Comparison of ENCODE assay signal across 1 cellular context in genomic region chr13:25352230-25352629, GRCh38.
TF ChIP-seq lines count a peak whose summit lies in the region.

No MANE protein-coding gene starts in this region.

TF ChIP-seq in K562, 482 proteins besides CTCF, POLR2A, EP300 and RAD21 (continued from another document and continues in another):
- TF ChIP-seq NCOA4 (IDR thresholded peaks at IDR 0.05; ENCODE audit: partially characterized antibody) (peak; percentile 15), ZNF3 (CRISPR knock-in tag; IDR thresholded peaks at IDR 0.05) (no peak), MECOM (CRISPR knock-in tag; IDR thresholded peaks at IDR 0.05) (peak; percentile 57; the same call in 1 of the 2 replicates), CREM (IDR thresholded peaks at IDR 0.05; ENCODE audit: low read depth) (peak; percentile 31; the same call in 1 of the 2 replicates), POLR3A (IDR thresholded peaks at IDR 0.05; ENCODE audit: borderline replicate concordance, extremely low read depth, insufficient read depth, insufficient read length) (no peak), CBX5 (IDR thresholded peaks at IDR 0.05; ENCODE audit: borderline replicate concordance, low read depth) (no peak), ARHGAP35 (IDR thresholded peaks at IDR 0.05; ENCODE audit: partially characterized antibody) (no peak), PHF20 (IDR thresholded peaks at IDR 0.05; ENCODE audit: partially characterized antibody) (peak; percentile 14), MTA1 (IDR thresholded peaks at IDR 0.05; ENCODE audit: borderline replicate concordance) (peak; percentile 72), POLR2B (IDR thresholded peaks at IDR 0.05; ENCODE audit: low read depth, partially characterized antibody) (no peak), ATF3 (IDR thresholded peaks at IDR 0.05) (peak; percentile 55), ATF3 (CRISPR knock-in tag; conservative IDR thresholded peaks at IDR 0.05) (no peak), HNRNPLL (IDR thresholded peaks at IDR 0.05; ENCODE audit: low read depth, low read length, poor library complexity, severe bottlenecking) (no peak), ZBTB11 (CRISPR knock-in tag; IDR thresholded peaks at IDR 0.05) (peak in 1 of 3 experiments; percentile 57; a peak in 2 of 6 replicates), MYBL2 (IDR thresholded peaks at IDR 0.05; ENCODE audit: low read depth) (0 out of 2 replicates have a peak, but pooled peaks have one; percentile 11), MYBL2 (CRISPR knock-in tag; IDR thresholded peaks at IDR 0.05; ENCODE audit: borderline replicate concordance) (no peak), HDAC3 (IDR thresholded peaks at IDR 0.05; ENCODE audit: borderline replicate concordance, partially characterized antibody) (peak; percentile 92), BCOR (IDR thresholded peaks at IDR 0.05) (peak; percentile 64), CCNT2 (IDR thresholded peaks at IDR 0.05; ENCODE audit: borderline replicate concordance, extremely low read depth, insufficient read length, low read depth, low read length) (peak; percentile 84), SREBF2 (CRISPR knock-in tag; IDR thresholded peaks at IDR 0.05) (no peak), ZNF316 (IDR thresholded peaks at IDR 0.05) (peak; percentile 86), NFE2 (IDR thresholded peaks at IDR 0.05; ENCODE audit: low read depth) (peak; percentile 73), CREB3 (tag; conservative IDR thresholded peaks at IDR 0.05; ENCODE audit: low read depth) (peak; percentile 72; the same call in 1 of the 2 replicates), CTBP1 (IDR thresholded peaks at IDR 0.05; ENCODE audit: borderline replicate concordance) (peak; percentile 92), EHMT2 (IDR thresholded peaks at IDR 0.05) (peak; percentile 72; the same call in 1 of the 2 replicates), ZSCAN29 (IDR thresholded peaks at IDR 0.05) (no peak), TEAD4 (IDR thresholded peaks at IDR 0.05; ENCODE audit: low read length) (peak; percentile 98), TEAD4 (CRISPR knock-in tag; IDR thresholded peaks at IDR 0.05; ENCODE audit: borderline replicate concordance) (no peak), ARNT (IDR thresholded peaks at IDR 0.05) (peak; percentile 85 to 90), CEBPB (tag; IDR thresholded peaks at IDR 0.05) (peak; percentile 32; the same call in 1 of the 2 replicates), SIN3A (IDR thresholded peaks at IDR 0.05; ENCODE audit: borderline replicate concordance in 2 of 2, control insufficient read depth in 1 of 2, low read depth in 2 of 2, low read length in 2 of 2) (no peak), NCOR1 (IDR thresholded peaks at IDR 0.05) (peak; percentile 97), NFATC3 (IDR thresholded peaks at IDR 0.05) (no peak), EP400 (IDR thresholded peaks at IDR 0.05) (peak; percentile 72; the same call in 1 of the 2 replicates), HES1 (IDR thresholded peaks at IDR 0.05; ENCODE audit: low read depth) (peak; percentile 77), SMARCE1 (IDR thresholded peaks at IDR 0.05) (peak; percentile 96), KDM1A (IDR thresholded peaks at IDR 0.05) (peak; percentile 97), SIN3B (IDR thresholded peaks at IDR 0.05; ENCODE audit: low read depth) (no peak), HINFP (tag; conservative IDR thresholded peaks at IDR 0.05; ENCODE audit: low read depth) (no peak), ATF1 (CRISPR knock-in tag; IDR thresholded peaks at IDR 0.05) (no peak), ATF1 (tag; IDR thresholded peaks at IDR 0.05) (peak; percentile 48; the same call in 1 of the 2 replicates), CBFA2T2 (conservative IDR thresholded peaks at IDR 0.05) (peak; percentile 99), NCOA1 (IDR thresholded peaks at IDR 0.05; ENCODE audit: low read depth) (peak; percentile 89; the same call in 1 of the 2 replicates), CXXC5 (CRISPR knock-in tag; IDR thresholded peaks at IDR 0.05) (peak; percentile 68), ZNF395 (CRISPR knock-in tag; IDR thresholded peaks at IDR 0.05) (peak; percentile 95), MAFK (IDR thresholded peaks at IDR 0.05; ENCODE audit: low read length) (peak; percentile 45), CUX1 (CRISPR knock-in tag; IDR thresholded peaks at IDR 0.05) (0 out of 2 replicates have a peak, but pooled peaks have one; percentile 57), MTA2 (IDR thresholded peaks at IDR 0.05; ENCODE audit: low read depth) (peak; percentile 94), PYGO2 (tag; IDR thresholded peaks at IDR 0.05) (peak; percentile 73; the same call in 1 of the 2 replicates), RHOXF2B (CRISPR knock-in tag; conservative IDR thresholded peaks at IDR 0.05) (no peak), SMARCC2 (IDR thresholded peaks at IDR 0.05; ENCODE audit: low read depth) (peak; percentile 94), FOXM1 (IDR thresholded peaks at IDR 0.05; ENCODE audit: low read depth) (peak; percentile 96), FOXM1 (CRISPR knock-in tag; IDR thresholded peaks at IDR 0.05; ENCODE audit: low read depth) (no peak), BACH1 (tag; IDR thresholded peaks at IDR 0.05) (0 out of 2 replicates have a peak, but pooled peaks have one; percentile 43), NR1H2 (CRISPR knock-in tag; IDR thresholded peaks at IDR 0.05) (no peak), PHB2 (IDR thresholded peaks at IDR 0.05; ENCODE audit: low read depth) (peak; percentile 86), KLF16 (IDR thresholded peaks at IDR 0.05) (peak; percentile 98), ERF (CRISPR knock-in tag; IDR thresholded peaks at IDR 0.05) (no peak), DMBX1 (CRISPR knock-in tag; IDR thresholded peaks at IDR 0.05; ENCODE audit: borderline replicate concordance) (peak; percentile 90), ETV1 (tag; conservative IDR thresholded peaks at IDR 0.05; ENCODE audit: low read depth) (peak; percentile 74), HDAC1 (IDR thresholded peaks at IDR 0.05) (peak in 1 of 2 experiments; percentile 93; a peak in 2 of 4 replicates), HDAC2 (IDR thresholded peaks at IDR 0.05) (peak; percentile 91), SOX6 (IDR thresholded peaks at IDR 0.05) (peak; percentile 93), GATA2 (CRISPR knock-in tag; IDR thresholded peaks at IDR 0.05) (peak; percentile 88), ZNF668 (CRISPR knock-in tag; IDR thresholded peaks at IDR 0.05) (no peak), NRF1 (conservative IDR thresholded peaks at IDR 0.05 in 1 of 2, IDR thresholded peaks at IDR 0.05 in 1 of 2) (no peak), FOXA1 (IDR thresholded peaks at IDR 0.05; ENCODE audit: borderline replicate concordance) (peak; percentile 47; the same call in 1 of the 2 replicates)
